In the genomic region with DNA sequence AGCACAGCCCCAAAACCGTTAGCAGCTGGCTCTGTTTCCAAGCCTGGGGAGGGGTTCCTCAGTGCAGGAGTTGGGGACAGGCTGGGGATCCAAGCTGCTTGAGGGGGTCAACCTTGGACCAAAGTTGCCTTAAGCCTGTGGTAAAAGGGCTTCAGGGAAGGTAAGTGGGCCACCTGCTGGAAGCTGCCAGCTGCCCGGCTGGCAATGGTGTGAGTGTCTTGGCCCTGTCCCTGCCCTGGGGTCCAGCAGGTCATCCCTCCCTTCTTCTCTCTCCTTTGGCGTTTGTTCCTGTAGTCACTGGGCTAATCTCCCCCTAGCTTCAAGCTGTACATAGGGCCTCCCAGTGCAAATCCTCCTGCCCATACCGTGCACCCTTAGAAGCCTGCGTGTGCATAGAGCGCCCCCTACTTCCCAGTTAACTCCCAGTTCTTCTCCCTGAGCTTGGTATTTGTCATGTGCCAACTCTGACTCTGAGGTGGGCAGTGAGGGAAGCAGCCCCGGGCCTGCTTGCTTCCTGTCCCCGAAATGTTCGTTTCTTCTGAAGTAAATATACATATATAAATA, we compare ENCODE assay signal across 9 cellular contexts. TPM values are rescaled to one million over a fixed set of nuclear protein-coding genes. Genes with fewer than 3 reads are reported as not detected.
DNase-seq lines count a peak whose midpoint lies in the region; ATAC-seq and TF ChIP-seq lines count a peak whose summit lies in the region.
"Had no signal": no experiment of that assay in that cellular context is flagged by ENCODE, and none has a peak within 500 bp of the region (broad histone marks: within the 10 kb centered on the region; RNA-seq: fewer than 3 reads in every experiment).

No MANE protein-coding gene starts in this region.

- no peak for ATAC-seq in GM18868 (IDR thresholded peaks at IDR 0.05; ENCODE audit: unreplicated experiment)
- no peak for ATAC-seq in CD4-positive, alpha-beta T cell (ENCODE audit: poor library complexity)

- no peak overlapping the region for H3K4me3 Mint-ChIP-seq in glutamatergic neuron (ENCODE audit: unreplicated experiment)
- H3K4me3 Mint-ChIP-seq in CD4-positive, alpha-beta T cell = no peak overlapping the region

- CTCF ChIA-PET in HEK293 (lab: Yijun Ruan, JAX) = interaction anchor here (0.5 to 9.0 kb wide), 20 partner anchors 9 to 1188 kb away, joined by 3 to 118 read pairs (median 4); no protein-coding TSS in a partner anchor
- CTCF ChIA-PET in CD4-positive, alpha-beta T cell (lab: Charles Lee) = interaction anchor here (0.6 kb wide), 1 partner anchor 40 kb away, joined by 3 read pairs; no protein-coding TSS in a partner anchor

- TF ChIP-seq POLR2A in transverse colon (IDR thresholded peaks at IDR 0.05) = no peak

- H3K9me3 Mint-ChIP-seq in glutamatergic neuron (ENCODE audit: unreplicated experiment) = peaks cover 7% of the 10 kb centered on the region
- H3K9me3 Mint-ChIP-seq in CD4-positive, alpha-beta T cell = no peaks in the 10 kb centered on the region

- 40 to 56% methylated on average over 3 to 9 of the region's 9 CpGs for WGBS in transverse colon (ENCODE audit: low coverage in 1 of 2), 2 donors

- peak; percentile 54 for TF ChIP-seq CTCF in HEK293 (tag by site-specific recombination; IDR thresholded peaks at IDR 0.05)
- peak; percentile 52 for TF ChIP-seq CTCF in glutamatergic neuron (IDR thresholded peaks at IDR 0.05; ENCODE audit: partially characterized antibody, unreplicated experiment)
- TF ChIP-seq CTCF in transverse colon (IDR thresholded peaks at IDR 0.05) = peak in 3 of 5 experiments; percentile 28 to 48 (median 29)
- TF ChIP-seq CTCF in CD4-positive, alpha-beta T cell (IDR thresholded peaks at IDR 0.05) = no peak

- H3K9me3 ChIP-seq in HEK293 (ENCODE audit: control insufficient read depth, insufficient read depth, low read depth, low read length) = no peaks in the 10 kb centered on the region
- H3K9me3 ChIP-seq in transverse colon = no peaks in the 10 kb centered on the region
- no peaks in the 10 kb centered on the region for H3K9me3 ChIP-seq in CD4-positive, alpha-beta T cell (ENCODE audit: control insufficient read depth, low read length)

- H3K36me3 ChIP-seq in HEK293 (ENCODE audit: control insufficient read depth in 2 of 2, insufficient read depth in 1 of 2, low read length in 2 of 2) = peaks cover 0 to 74% of the 10 kb centered on the region in 2 experiments; a peak in 1 of 3 replicates
- peaks cover 0 to 35% (median 5%) of the 10 kb centered on the region in 4 donors for H3K36me3 ChIP-seq in transverse colon

- no peak overlapping the region for H3K27ac Mint-ChIP-seq in glutamatergic neuron (ENCODE audit: unreplicated experiment)
- no peak overlapping the region for H3K27ac Mint-ChIP-seq in CD4-positive, alpha-beta T cell

- H3K27me3 ChIP-seq in transverse colon = no peaks in the 10 kb centered on the region
- H3K27me3 ChIP-seq in CD4-positive, alpha-beta T cell (ENCODE audit: control insufficient read depth, insufficient read depth, low read length) = no peaks in the 10 kb centered on the region

- in situ Hi-C loops in transverse colon (cut with MboI; ENCODE audit: low pct_ligation_motif_present in 1 of 4, low pct_unique_long_range_greater_than_20kb in 1 of 4, low sequenced_read_pairs in 3 of 4) = loop anchor here in 2 of 4 donors (25.0 kb wide), 1 partner anchor 324 kb away; a partner anchor contains a TSS

- no peak overlapping the region for H3K4me3 ChIP-seq in HEK293 (ENCODE audit: low read depth, low read length)
- H3K4me3 ChIP-seq in transverse colon = no peak overlapping the region
- H3K4me3 ChIP-seq: lung had no signal

- TF ChIP-seq EP300 in transverse colon (IDR thresholded peaks at IDR 0.05; ENCODE audit: low read depth) = no peak

- DNase-seq in CD1c-positive myeloid dendritic cell (ENCODE audit: extremely low spot score) = peak; percentile 44
- DNase-seq in SKM-1 (lab: John Stamatoyannopoulos, UW; ENCODE audit: unreplicated experiment) = peak; percentile 38
- peak; percentile 58 for DNase-seq in glutamatergic neuron
- DNase-seq in transverse colon = peak; percentile 26
- no peak for DNase-seq in ecto neural progenitor cell (ENCODE audit: low spot score)
- DNase-seq in CD4-positive, alpha-beta T cell = no peak

- H3K4me1 Mint-ChIP-seq in glutamatergic neuron (ENCODE audit: low read depth, unreplicated experiment) = peaks cover 8% of the 10 kb centered on the region
- peaks cover 30% of the 10 kb centered on the region for H3K4me1 Mint-ChIP-seq in CD4-positive, alpha-beta T cell (ENCODE audit: low read depth)

- POLR2A ChIA-PET in HEK293 (lab: Yijun Ruan, JAX) = interaction anchor here (0.6 to 1.8 kb wide), 4 partner anchors 9 to 41 kb away, joined by 3 to 5 read pairs (median 4); no protein-coding TSS in a partner anchor
- POLR2A ChIA-PET in CD4-positive, alpha-beta T cell (lab: Charles Lee) = interaction anchor here (0.7 kb wide), 1 partner anchor 12 kb away, joined by 3 read pairs; no protein-coding TSS in a partner anchor

- H3K27ac ChIP-seq in HEK293 (ENCODE audit: extremely low read depth, low read depth, low read length) (no peak overlapping the region), transverse colon (no peak overlapping the region)
- no peak overlapping the region for H3K27ac ChIP-seq in CD4-positive, alpha-beta T cell (ENCODE audit: low read depth, low read length)

- no peaks in the 10 kb centered on the region for H3K4me1 ChIP-seq in HEK293 (ENCODE audit: control insufficient read depth, insufficient read depth, low read length)
- peaks cover 5 to 14% (median 11%) of the 10 kb centered on the region in 4 donors for H3K4me1 ChIP-seq in transverse colon

- H3K36me3 Mint-ChIP-seq in glutamatergic neuron (ENCODE audit: unreplicated experiment) = peaks cover 7% of the 10 kb centered on the region
- H3K36me3 Mint-ChIP-seq in CD4-positive, alpha-beta T cell (ENCODE audit: low read depth) = peaks cover 75% of the 10 kb centered on the region

- intact Hi-C loops in transverse colon (cut with DNase I; ENCODE audit: low total_unique reads) = no loop called here
- intact Hi-C loops in CD4-positive, alpha-beta T cell (cut with DNase I, micrococcal nuclease) = no loop called here

- H3K27me3 Mint-ChIP-seq in glutamatergic neuron (ENCODE audit: unreplicated experiment) = peaks cover 11% of the 10 kb centered on the region
- no peaks in the 10 kb centered on the region for H3K27me3 Mint-ChIP-seq in CD4-positive, alpha-beta T cell

TF ChIP-seq in HEK293, 187 proteins besides CTCF, POLR2A, EP300 and RAD21:
- 0 out of 2 replicates have a peak, but pooled peaks have one; percentile 7 for TF ChIP-seq ZNF654 (tag by site-specific recombination; IDR thresholded peaks at IDR 0.05; ENCODE audit: low read depth)
- TF ChIP-seq ZNF404 (tag by site-specific recombination; IDR thresholded peaks at IDR 0.05) = no peak

RNA-seq across cellular contexts. Expression of a gene that starts 4.4 kb away (rescaled TPM):
- 82.7 TPM for total RNA-seq in glutamatergic neuron (ENCODE audit: unreplicated experiment)
- total RNA-seq in transverse colon = 10 to 100 TPM in 3 of 4 donors, 1 to 10 TPM in 1; 8.2 to 34.7 (median 23.7) TPM
- total RNA-seq in CD4-positive, alpha-beta T cell = 10 to 100 TPM; 55.2 to 56.0 TPM

RNA-seq across cellular contexts. Expression of a gene that starts 4.7 kb away (rescaled TPM):
- 15.2 TPM for total RNA-seq in glutamatergic neuron (ENCODE audit: unreplicated experiment)
- total RNA-seq in transverse colon = 1 to 10 TPM in 3 of 4 donors, under 1 TPM in 1; 1.00 to 9.4 (median 4.5) TPM
- total RNA-seq in CD4-positive, alpha-beta T cell = 1 to 10 TPM; 7.5 to 9.1 TPM

RNA-seq across cellular contexts. Expression of a gene that starts 28.8 kb away (rescaled TPM):
- total RNA-seq in glutamatergic neuron (ENCODE audit: unreplicated experiment) = 155 TPM
- total RNA-seq in transverse colon = 10 to 100 TPM in 1 of 4 donors, 1 to 10 TPM in 3; 2.2 to 13.8 (median 3.7) TPM
- under 1 TPM; 0.56 to 0.77 TPM for total RNA-seq in CD4-positive, alpha-beta T cell

RNA-seq across cellular contexts. Expression of a gene that starts 35.6 kb away (rescaled TPM):
- 0.29 TPM for total RNA-seq in glutamatergic neuron (ENCODE audit: unreplicated experiment)
- total RNA-seq in transverse colon = 10 to 100 TPM in 3 of 4 donors, 1 to 10 TPM in 1; 2.0 to 14.2 (median 10.7) TPM
- under 1 TPM; 0.31 to 0.49 TPM for total RNA-seq in CD4-positive, alpha-beta T cell

RNA-seq across cellular contexts. Expression of a gene that starts 40.1 kb away (rescaled TPM):
- 701 TPM for total RNA-seq in glutamatergic neuron (ENCODE audit: unreplicated experiment)
- total RNA-seq in transverse colon = 10 to 100 TPM in 1 of 4 donors, 1 to 10 TPM in 3; 2.7 to 28.8 (median 3.9) TPM
- total RNA-seq in CD4-positive, alpha-beta T cell = under 1 TPM; 0.08 to 0.33 TPM

Comparison
In these comparisons a context has a peak if more than half of its experiments do, and no peak if none do; other contexts are left out.
1. DNase-seq: peak in CD1c-positive myeloid dendritic cell (single experiment), SKM-1 (single experiment), glutamatergic neuron (single experiment) and transverse colon (single experiment); none in ecto neural progenitor cell (single experiment) and CD4-positive, alpha-beta T cell (0 of 10).
2. RNA of a gene that starts 28.8 kb away (total RNA-seq): 155 TPM in glutamatergic neuron (single experiment); 2.2 to 13.8 TPM in transverse colon and 0.56 to 0.77 TPM in CD4-positive, alpha-beta T cell; every median in the first group is over 10 times any median in the second.